22 cellular contexts compared by ENCODE assay signal in genomic region chr10:66167816-66168215, GRCh38.
DNase-seq lines count a peak whose midpoint lies in the region; ATAC-seq, FAIRE-seq and TF ChIP-seq lines count a peak whose summit lies in the region.
"Had no signal": no experiment of that assay in that cellular context is flagged by ENCODE, and none has a peak within 500 bp of the region (broad histone marks: within the 10 kb centered on the region; RNA-seq: fewer than 3 reads in every experiment).

No MANE protein-coding gene starts in this region.

- TF ChIP-seq CTCF in HCT116 (IDR thresholded peaks at IDR 0.05 in 2 of 3, conservative IDR thresholded peaks at IDR 0.05 in 1 of 3; ENCODE audit: borderline replicate concordance in 1 of 3, insufficient read depth in 1 of 3, low read depth in 2 of 3, low read length in 2 of 3) (no peak), mammary epithelial cell (conservative IDR thresholded peaks at IDR 0.05 in 1 of 2, IDR thresholded peaks at IDR 0.05 in 1 of 2; ENCODE audit: extremely low read depth in 1 of 2, insufficient read depth in 1 of 2, low read depth in 1 of 2, low read length in 2 of 2) (no peak), GM20000 (IDR thresholded peaks at IDR 0.05; ENCODE audit: extremely low read depth, missing control alignments) (no peak), BE2C (IDR thresholded peaks at IDR 0.05; ENCODE audit: low read depth, low read length) (no peak)

- POLR2A ChIA-PET in HCT116 (lab: Charles Lee), result no interaction called here

- no peak for TF ChIP-seq RAD21 in HCT116 (IDR thresholded peaks at IDR 0.05; ENCODE audit: low read depth)

- H3K4me1 ChIP-seq in HCT116 (ENCODE audit: control insufficient read depth in 1 of 2, insufficient read depth in 2 of 2, low read length in 2 of 2), result peaks cover 0 to 6% of the 10 kb centered on the region in 2 experiments; a peak in 1 of 4 replicates
- H3K4me1 ChIP-seq in mammary epithelial cell (ENCODE audit: insufficient read depth, low read length), result no peaks in the 10 kb centered on the region
- no peaks in the 10 kb centered on the region for H3K4me1 ChIP-seq in BE2C
- H3K4me1 ChIP-seq: right lobe of liver had no signal

- no peak overlapping the region for H3K9ac ChIP-seq in HCT116 (ENCODE audit: low read length)
- H3K9ac ChIP-seq in mammary epithelial cell (ENCODE audit: insufficient read depth, low read length), result no peak overlapping the region

- no peak overlapping the region for H3K4me2 ChIP-seq in HCT116 (ENCODE audit: low read length)
- H3K4me2 ChIP-seq in mammary epithelial cell (ENCODE audit: insufficient read depth, low read depth, low read length), result no peak overlapping the region

- H4K20me1 ChIP-seq in HCT116 (ENCODE audit: insufficient read depth), result no peaks in the 10 kb centered on the region
- H4K20me1 ChIP-seq in mammary epithelial cell (ENCODE audit: insufficient read depth, low read length), result no peaks in the 10 kb centered on the region

- WGBS in mammary epithelial cell (ENCODE audit: low coverage, missing lambda C conversion rate), result 38% methylated on average over 1 of the region's 1 CpG

- H3K9me2 ChIP-seq in HCT116 (ENCODE audit: insufficient read depth), result no peaks in the 10 kb centered on the region

- CTCF ChIA-PET in HCT116 (lab: Charles Lee), result no interaction called here
- CTCF ChIA-PET in mammary epithelial cell (lab: Charles Lee; ENCODE audit: low non-redundant PET), result no interaction called here

- no peak for ATAC-seq in HCT116
- ATAC-seq: HepG2; right lobe of liver; stimulated activated memory B cell treated with anti-CD40 and anti-IgM and Interleukin-4, amounts not matched to agents 10 μg/mL and 1 μg/mL and 100 μg/mL, for 72 hours had no signal

- RAD21 ChIA-PET in HCT116 (lab: Charles Lee; ENCODE audit: low non-redundant PET in 1 of 2, low total read pairs in 2 of 2, uncharacterized antibody in 2 of 2, unreplicated experiment in 2 of 2), result no interaction called here

- in situ Hi-C loops in mammary epithelial cell (cut with MboI; ENCODE audit: low sequenced_read_pairs in 2 of 2), result no loop called here

- H3K27me3 ChIP-seq in HCT116 (ENCODE audit: insufficient read depth, low read length) (no peaks in the 10 kb centered on the region), mammary epithelial cell (ENCODE audit: insufficient read depth, low read length) (no peaks in the 10 kb centered on the region), H7 (ENCODE audit: control insufficient read depth, insufficient read depth, low read length) (no peaks in the 10 kb centered on the region), BE2C (no peaks in the 10 kb centered on the region)
- H3K27me3 ChIP-seq: right lobe of liver had no signal

- TF ChIP-seq POLR2A in HCT116 (IDR thresholded peaks at IDR 0.05; ENCODE audit: borderline replicate concordance, extremely low read depth, insufficient read depth, insufficient read length), result no peak

- H2AFZ ChIP-seq in HCT116 (ENCODE audit: low read depth, low read length, poor library complexity, severe bottlenecking) (no peak overlapping the region), mammary epithelial cell (ENCODE audit: low read depth, low read length) (no peak overlapping the region)

- H3K9me3 ChIP-seq in HCT116 (ENCODE audit: control insufficient read depth in 1 of 2, insufficient read depth in 1 of 2, low read depth in 1 of 2, low read length in 2 of 2) (no peaks in the 10 kb centered on the region), mammary epithelial cell (replicated peaks; ENCODE audit: insufficient read depth, low read length) (no peaks in the 10 kb centered on the region), BE2C (no peaks in the 10 kb centered on the region)
- H3K9me3 ChIP-seq: right lobe of liver had no signal

- H3K79me2 ChIP-seq in HCT116 (ENCODE audit: insufficient read depth, low read length), result no peaks in the 10 kb centered on the region
- H3K79me2 ChIP-seq in mammary epithelial cell (ENCODE audit: insufficient read depth, low read length), result no peaks in the 10 kb centered on the region

- FAIRE-seq in RCC 7860 (lab: Jason Lieb, UNC), result peak; percentile 64
- FAIRE-seq: GM18507, HepG2 had no signal

- BruUV-seq in HCT116 (replicated peaks; lab: Mats Ljungman, UMichigan) (no TSS peak), mammary epithelial cell (replicated peaks; lab: Mats Ljungman, UMichigan) (no TSS peak)

- dilution Hi-C loops in mammary epithelial cell (cut with HindIII; ENCODE audit: low sequenced_read_pairs), result no loop called here

- intact Hi-C loops in HCT116 (cut with micrococcal nuclease) (no loop called here), mammary epithelial cell (cut with micrococcal nuclease) (no loop called here)

- no peaks in the 10 kb centered on the region for H3K36me3 ChIP-seq in HCT116 (ENCODE audit: control insufficient read depth in 1 of 2, insufficient read depth in 2 of 2, low read length in 2 of 2)
- H3K36me3 ChIP-seq in mammary epithelial cell (ENCODE audit: insufficient read depth, low read length), result no peaks in the 10 kb centered on the region
- no peaks in the 10 kb centered on the region for H3K36me3 ChIP-seq in H7 (replicated peaks; ENCODE audit: control insufficient read depth, insufficient read depth, low read length)
- no peaks in the 10 kb centered on the region for H3K36me3 ChIP-seq in BE2C
- H3K36me3 ChIP-seq: right lobe of liver had no signal

- no peak overlapping the region for H3K27ac ChIP-seq in HCT116 (ENCODE audit: low read depth, low read length)
- no peak overlapping the region for H3K27ac ChIP-seq in mammary epithelial cell (ENCODE audit: insufficient read depth, low read depth, low read length)
- H3K27ac ChIP-seq: right lobe of liver had no signal

- H3K4me3 ChIP-seq in HCT116 (replicated peaks in 1 of 2; ENCODE audit: low read depth in 1 of 2, low read length in 2 of 2) (no peak overlapping the region), mammary epithelial cell (replicated peaks in 1 of 3; ENCODE audit: insufficient read depth in 1 of 3, low read depth in 2 of 3, low read length in 3 of 3) (no peak overlapping the region), H7 (ENCODE audit: insufficient read depth, low read depth, low read length) (no peak overlapping the region), BE2C (ENCODE audit: low read depth, low read length) (no peak overlapping the region)
- H3K4me3 ChIP-seq: lung, right lobe of liver had no signal

- DNase-seq in HCT116 (ENCODE audit: low read depth, low spot score) (no peak), RCC 7860 (ENCODE audit: low spot score) (peak; percentile 47), mammary epithelial cell (peak; percentile 42), myocyte (ENCODE audit: low read depth) (peak; percentile 68), H7 (no peak), GM20000 (ENCODE audit: low spot score) (no peak), BE2C (no peak), NCI-H2081 (lab: John Stamatoyannopoulos, UW) (no peak)
- DNase-seq: activated CD4-positive, alpha-beta T cell treated with anti-CD3 and anti-CD28 coated beads, Interleukin-2, amount 10 ng/mL, durations not matched to agents 7 days and 5 days; activated CD8-positive, alpha-beta memory T cell treated with anti-CD3 and anti-CD28 coated beads, Interleukin-2, amount 50 U/mL, for 48 hours; activated effector memory CD4-positive, alpha-beta T cell treated with anti-CD3 and anti-CD28 coated beads, Interleukin-2, amount 50 U/mL, for 16 hours; amygdala; head of caudate nucleus; immature natural killer cell; naive B cell; NCI-H2227 treated with DMSO at 0.1 percent for 48 hours; NK-92 treated with Interleukin-12 subunit alpha and Interleukin-12 subunit beta, amount 100 ng/mL, for 24 hours; right lobe of liver had no signal

TF ChIP-seq in HCT116, 20 proteins besides CTCF, POLR2A, EP300 and RAD21:
- TF ChIP-seq SRF (IDR thresholded peaks at IDR 0.05; ENCODE audit: low read depth) (no peak), JUND (IDR thresholded peaks at IDR 0.05) (no peak), ZNF274 (IDR thresholded peaks at IDR 0.05; ENCODE audit: low read depth, low read length) (no peak), TCF7L2 (IDR thresholded peaks at IDR 0.05; ENCODE audit: borderline replicate concordance, extremely low read depth, insufficient read depth, insufficient read length) (peak; percentile 37), EZH2 (IDR thresholded peaks at IDR 0.05) (no peak)
- TF ChIP-seq, protein P1, sequence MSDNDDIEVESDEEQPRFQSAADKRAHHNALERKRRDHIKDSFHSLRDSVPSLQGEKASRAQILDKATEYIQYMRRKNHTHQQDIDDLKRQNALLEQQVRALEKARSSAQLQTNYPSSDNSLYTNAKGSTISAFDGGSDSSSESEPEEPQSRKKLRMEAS (IDR thresholded peaks at IDR 0.05), result no peak

Comparison
In these comparisons a context has a peak if more than half of its experiments do, and no peak if none do; other contexts are left out.
1. DNase-seq: peak in RCC 7860 (single experiment), mammary epithelial cell (single experiment) and myocyte (single experiment); none in HCT116 (single experiment), H7 (single experiment), GM20000 (single experiment), BE2C (single experiment) and NCI-H2081 (0 of 2).